In genomic region chr21:46118305-46118870, GRCh38 we compare ENCODE assay signal across 13 cellular contexts. TPM values are rescaled to one million over a fixed set of nuclear protein-coding genes. Genes with fewer than 3 reads are reported as not detected.
DNase-seq lines count a peak whose midpoint lies in the region; ATAC-seq and TF ChIP-seq lines count a peak whose summit lies in the region.
"Had no signal": no experiment of that assay in that cellular context is flagged by ENCODE, and none has a peak within 500 bp of the region (broad histone marks: within the 10 kb centered on the region; RNA-seq: fewer than 3 reads in every experiment).

No MANE protein-coding gene starts in this region.

- TF ChIP-seq POLR2A in erythroblast (IDR thresholded peaks at IDR 0.05; ENCODE audit: low read length): no peak

- no peak overlapping the region for H3K27ac Mint-ChIP-seq in activated T-cell treated with anti-CD3 and anti-CD28 coated beads, Interleukin-2, amount 50 U/mL, for 24 hours
- H3K27ac Mint-ChIP-seq in activated T-cell treated with anti-CD3 and anti-CD28 coated beads, Interleukin-2, amount 50 U/mL, for 72 hours: no peak overlapping the region
- no peak overlapping the region for H3K27ac Mint-ChIP-seq in type B pancreatic cell

- no peaks in the 10 kb centered on the region for H3K9me3 Mint-ChIP-seq in activated T-cell treated with anti-CD3 and anti-CD28 coated beads, Interleukin-2, amount 50 U/mL, for 24 hours
- H3K9me3 Mint-ChIP-seq in activated T-cell treated with anti-CD3 and anti-CD28 coated beads, Interleukin-2, amount 50 U/mL, for 72 hours: no peaks in the 10 kb centered on the region
- no peaks in the 10 kb centered on the region for H3K9me3 Mint-ChIP-seq in type B pancreatic cell

- H3K4me1 Mint-ChIP-seq in activated T-cell treated with anti-CD3 and anti-CD28 coated beads, Interleukin-2, amount 50 U/mL, for 24 hours (ENCODE audit: low read depth): no peaks in the 10 kb centered on the region
- H3K4me1 Mint-ChIP-seq in activated T-cell treated with anti-CD3 and anti-CD28 coated beads, Interleukin-2, amount 50 U/mL, for 72 hours (ENCODE audit: low read depth): no peaks in the 10 kb centered on the region
- H3K4me1 Mint-ChIP-seq in type B pancreatic cell (ENCODE audit: unreplicated experiment): no peaks in the 10 kb centered on the region

- no peak overlapping the region for H3K4me3 Mint-ChIP-seq in activated T-cell treated with anti-CD3 and anti-CD28 coated beads, Interleukin-2, amount 50 U/mL, for 24 hours
- no peak overlapping the region for H3K4me3 Mint-ChIP-seq in activated T-cell treated with anti-CD3 and anti-CD28 coated beads, Interleukin-2, amount 50 U/mL, for 72 hours
- H3K4me3 Mint-ChIP-seq in type B pancreatic cell: no peak overlapping the region

- ATAC-seq in activated T-cell treated with anti-CD3 and anti-CD28 coated beads, Interleukin-2, amount 50 U/mL, for 72 hours (replicated peaks in 1 of 2): no peak
- no peak for ATAC-seq in lower lobe of right lung
- ATAC-seq: body of pancreas had no signal

- H3K4me1 ChIP-seq in adipocyte (ENCODE audit: control insufficient read depth, insufficient read depth, low read length): peaks cover 22% of the 10 kb centered on the region
- H3K4me1 ChIP-seq in lower lobe of right lung: no peaks in the 10 kb centered on the region
- H3K4me1 ChIP-seq: body of pancreas had no signal

- H3K9ac ChIP-seq in adipocyte (ENCODE audit: low read length): peak overlapping the region; percentile 14

- H3K27me3 ChIP-seq in adipocyte (replicated peaks; ENCODE audit: control insufficient read depth, insufficient read depth, low read length) (no peaks in the 10 kb centered on the region), lower lobe of right lung (ENCODE audit: low read depth) (no peaks in the 10 kb centered on the region)
- H3K27me3 ChIP-seq: body of pancreas had no signal

- H3K4me3 ChIP-seq in adipocyte (ENCODE audit: low read length) (no peak overlapping the region), lower lobe of right lung (no peak overlapping the region)
- H3K4me3 ChIP-seq: body of pancreas had no signal

- H3K27ac ChIP-seq in lower lobe of right lung: no peak overlapping the region
- H3K27ac ChIP-seq: body of pancreas had no signal

- DNase-seq in activated T-cell treated with anti-CD3 and anti-CD28 coated beads, Interleukin-2, amount 50 U/mL, for 24 hours: peak; percentile 20
- no peak for DNase-seq in activated T-cell treated with anti-CD3 and anti-CD28 coated beads, Interleukin-2, amount 50 U/mL, for 72 hours
- no peak for DNase-seq in adipocyte (ENCODE audit: low read depth)
- DNase-seq in lower lobe of right lung: peak; percentile 32
- DNase-seq in type B pancreatic cell (ENCODE audit: extremely low spot score, unreplicated experiment): peak; percentile 65
- DNase-seq in erythroblast (lab: John Stamatoyannopoulos, UW): no peak
- DNase-seq in SKM-1 (lab: John Stamatoyannopoulos, UW; ENCODE audit: unreplicated experiment): no peak
- DNase-seq in AML-193 (lab: John Stamatoyannopoulos, UW): no peak
- DNase-seq: NCI-H146; NCI-H526; retina; stimulated activated naive CD4-positive, alpha-beta T cell treated with Interleukin-2 at 50 U/mL for 16 hours had no signal

- no peak for TF ChIP-seq CTCF in lower lobe of right lung (IDR thresholded peaks at IDR 0.05)
- no peak for TF ChIP-seq CTCF in type B pancreatic cell (conservative IDR thresholded peaks at IDR 0.05)

- H3K9me3 ChIP-seq in adipocyte (ENCODE audit: control insufficient read depth, low read length) (peaks cover 8% of the 10 kb centered on the region), lower lobe of right lung (peaks cover 5% of the 10 kb centered on the region)

- H3K36me3 ChIP-seq in adipocyte (ENCODE audit: control insufficient read depth, insufficient read depth, low read length, severe bottlenecking) (peaks cover 98% of the 10 kb centered on the region), lower lobe of right lung (peaks cover 90% of the 10 kb centered on the region)

- intact Hi-C loops in lower lobe of right lung (cut with DNase I): no loop called here

- H3K36me3 Mint-ChIP-seq in activated T-cell treated with anti-CD3 and anti-CD28 coated beads, Interleukin-2, amount 50 U/mL, for 24 hours (ENCODE audit: low read depth): peaks cover 7% of the 10 kb centered on the region
- no peaks in the 10 kb centered on the region for H3K36me3 Mint-ChIP-seq in activated T-cell treated with anti-CD3 and anti-CD28 coated beads, Interleukin-2, amount 50 U/mL, for 72 hours (ENCODE audit: insufficient read depth in 2 of 2)
- H3K36me3 Mint-ChIP-seq in type B pancreatic cell: peaks cover 6% of the 10 kb centered on the region

- H3K27me3 Mint-ChIP-seq in activated T-cell treated with anti-CD3 and anti-CD28 coated beads, Interleukin-2, amount 50 U/mL, for 24 hours: no peaks in the 10 kb centered on the region
- H3K27me3 Mint-ChIP-seq in activated T-cell treated with anti-CD3 and anti-CD28 coated beads, Interleukin-2, amount 50 U/mL, for 72 hours (ENCODE audit: low read depth): no peaks in the 10 kb centered on the region
- no peaks in the 10 kb centered on the region for H3K27me3 Mint-ChIP-seq in type B pancreatic cell

RNA-seq across cellular contexts. Expression of gene COL6A2, which starts 20.5 kb away (rescaled TPM):
- 10 to 100 TPM; 10.8 to 11.3 TPM for total RNA-seq in activated T-cell treated with anti-CD3 and anti-CD28 coated beads, Interleukin-2, amount 50 U/mL, for 72 hours
- total RNA-seq in lower lobe of right lung (227 TPM), type B pancreatic cell (ENCODE audit: low replicate concordance) (23.8 and 114 TPM in 2 replicates)

RNA-seq across cellular contexts. Expression of gene FTCD, which starts 37.0 kb away (rescaled TPM):
- total RNA-seq in activated T-cell treated with anti-CD3 and anti-CD28 coated beads, Interleukin-2, amount 50 U/mL, for 72 hours: under 1 TPM; 0.74 to 1.00 TPM
- total RNA-seq in lower lobe of right lung: 1.5 TPM
- 26.9 and 45.0 TPM in 2 replicates for total RNA-seq in type B pancreatic cell (ENCODE audit: low replicate concordance)

Comparison
In these comparisons a context has a peak if more than half of its experiments do, and no peak if none do; other contexts are left out.
1. DNase-seq: peak in activated T-cell treated with anti-CD3 and anti-CD28 coated beads, Interleukin-2, amount 50 U/mL, for 24 hours (single experiment), lower lobe of right lung (single experiment) and type B pancreatic cell (single experiment); none in activated T-cell treated with anti-CD3 and anti-CD28 coated beads, Interleukin-2, amount 50 U/mL, for 72 hours (0 of 2), adipocyte (single experiment), erythroblast (0 of 2), SKM-1 (single experiment) and AML-193 (0 of 2).
2. RNA of gene FTCD, which starts 37.0 kb away (total RNA-seq): 26.9 to 45.0 TPM in type B pancreatic cell; 1.5 TPM in lower lobe of right lung (single experiment) and 0.74 to 1.00 TPM in activated T-cell treated with anti-CD3 and anti-CD28 coated beads, Interleukin-2, amount 50 U/mL, for 72 hours; every median in the first group is over 10 times any median in the second.